ENCODE assay signal across 17 cellular contexts in the genomic region with DNA sequence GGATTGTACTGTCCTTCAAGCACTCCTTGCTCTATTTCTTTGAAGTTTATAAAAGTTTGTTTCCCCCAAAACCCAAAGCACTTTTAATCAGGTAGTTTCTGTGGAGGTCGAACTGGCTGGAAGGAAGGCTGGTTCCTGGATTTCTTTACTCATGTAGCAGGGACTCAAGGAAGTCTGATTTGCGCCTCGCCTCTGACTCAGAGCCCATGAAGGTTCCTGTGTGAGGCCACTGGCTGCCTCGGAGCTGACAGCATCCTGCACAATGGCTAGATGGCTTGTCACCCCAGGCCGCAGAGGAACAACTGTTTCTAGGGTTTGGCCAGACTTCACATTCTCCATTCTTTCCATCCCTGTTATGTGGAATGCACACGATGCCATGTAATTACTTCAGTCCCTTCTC. TPM values are rescaled to one million over a fixed set of nuclear protein-coding genes. Genes with fewer than 3 reads are reported as not detected.
A peak's percentile ranks its signal among the peaks of the same experiment; 100 is the strongest.
DNase-seq lines count a peak whose midpoint lies in the region; TF ChIP-seq lines count a peak whose summit lies in the region.
"Had no signal": no experiment of that assay in that cellular context is flagged by ENCODE, and none has a peak within 500 bp of the region (broad histone marks: within the 10 kb centered on the region; RNA-seq: fewer than 3 reads in every experiment).

No MANE protein-coding gene starts in this region.

- peak overlapping the region; percentile 81 for H3K27ac ChIP-seq in mesodermal cell (ENCODE audit: low read depth, low read length, severe bottlenecking)
- H3K27ac ChIP-seq: coronary artery, left lung had no signal

- no peak overlapping the region for H3K27ac Mint-ChIP-seq in glutamatergic neuron (ENCODE audit: unreplicated experiment)
- H3K27ac Mint-ChIP-seq: activated naive CD4-positive, alpha-beta T cell treated with anti-CD3 and anti-CD28 coated beads, Interleukin-2, amount 50 U/mL, for 24 hours had no signal

- 75 to 76% methylated on average over 5 of the region's 6 CpGs for WGBS in mesodermal cell (ENCODE audit: insufficient coverage in 2 of 2), 2 experiments

- TF ChIP-seq CTCF in glutamatergic neuron (IDR thresholded peaks at IDR 0.05; ENCODE audit: partially characterized antibody, unreplicated experiment) = no peak

- peaks cover 21% of the 10 kb centered on the region for H3K36me3 ChIP-seq in MG63
- peaks cover 22% of the 10 kb centered on the region for H3K36me3 ChIP-seq in mesodermal cell (ENCODE audit: control insufficient read depth, insufficient read depth, low read length)

- H3K4me1 Mint-ChIP-seq in glutamatergic neuron (ENCODE audit: low read depth, unreplicated experiment) = peaks cover 13% of the 10 kb centered on the region

- DNase-seq in A172 (ENCODE audit: low spot score) = peak; percentile 91
- peak; percentile 37 for DNase-seq in MG63
- DNase-seq in dedifferentiated amniotic fluid mesenchymal stem cell (ENCODE audit: extremely low spot score) = peak; percentile 68
- no peak for DNase-seq in activated T-cell treated with anti-CD3 and anti-CD28 coated beads for 4 hours
- no peak for DNase-seq in iPS-NIHi7 (ENCODE audit: extremely low spot score)
- DNase-seq in NOMO-1 treated with DMSO at 0.1 percent for 48 hours (lab: John Stamatoyannopoulos, UW; ENCODE audit: unreplicated experiment) = no peak
- no peak for DNase-seq in glutamatergic neuron
- DNase-seq: DMS 273 treated with DMSO at 0.1 percent for 48 hours; left lung; NCI-H1694; NCI-H69; nucleus accumbens; stimulated activated CD8-positive, alpha-beta memory T cell treated with anti-CD3 and anti-CD28 coated beads, Interleukin-4, amount 100 ng/mL, for 48 hours had no signal

- H3K36me3 Mint-ChIP-seq in glutamatergic neuron (ENCODE audit: unreplicated experiment) = no peaks in the 10 kb centered on the region

- H3K4me1 ChIP-seq in mesodermal cell (ENCODE audit: control insufficient read depth, insufficient read depth, low read length, poor library complexity, severe bottlenecking) = peaks cover 34% of the 10 kb centered on the region
- H3K4me1 ChIP-seq: left lung had no signal

- H3K4me3 Mint-ChIP-seq in glutamatergic neuron (ENCODE audit: unreplicated experiment) = no peak overlapping the region
- H3K4me3 Mint-ChIP-seq: activated naive CD4-positive, alpha-beta T cell treated with anti-CD3 and anti-CD28 coated beads, Interleukin-2, amount 50 U/mL, for 24 hours had no signal

- no peaks in the 10 kb centered on the region for H3K27me3 ChIP-seq in MG63
- H3K27me3 ChIP-seq: left lung had no signal

- H3K4me3 ChIP-seq in MG63 = no peak overlapping the region
- H3K4me3 ChIP-seq in mesodermal cell (ENCODE audit: extremely low read depth, insufficient read depth, low read length, poor library complexity, severe bottlenecking) = no peak overlapping the region
- H3K4me3 ChIP-seq: coronary artery, left lung had no signal

- H3K9me3 ChIP-seq in MG63 = no peaks in the 10 kb centered on the region
- H3K9me3 ChIP-seq in mesodermal cell (ENCODE audit: control insufficient read depth, low read length) = no peaks in the 10 kb centered on the region
- H3K9me3 ChIP-seq: left lung had no signal

- peaks cover 6% of the 10 kb centered on the region for H3K9me3 Mint-ChIP-seq in glutamatergic neuron (ENCODE audit: unreplicated experiment)
- H3K9me3 Mint-ChIP-seq: activated naive CD4-positive, alpha-beta T cell treated with anti-CD3 and anti-CD28 coated beads, Interleukin-2, amount 50 U/mL, for 24 hours had no signal

- H3K27me3 Mint-ChIP-seq in glutamatergic neuron (ENCODE audit: unreplicated experiment) = peaks cover 6% of the 10 kb centered on the region
- H3K27me3 Mint-ChIP-seq: activated naive CD4-positive, alpha-beta T cell treated with anti-CD3 and anti-CD28 coated beads, Interleukin-2, amount 50 U/mL, for 24 hours had no signal

RNA-seq across cellular contexts. Expression of a gene that starts 39.2 kb away (rescaled TPM):
- not detected in 2 replicates for total RNA-seq in A172 (2014; rRNA removed; shearing (Covaris generic))
- not detected in 2 replicates for total RNA-seq in MG63 (2014; rRNA removed; shearing (Covaris generic); ENCODE audit: low replicate concordance)
- not detected for polyA plus RNA-seq in mesodermal cell (2013, experiment 1 of 2)
- polyA plus RNA-seq in mesodermal cell (2013, experiment 2 of 2) = not detected
- total RNA-seq in glutamatergic neuron (ENCODE audit: unreplicated experiment) = not detected
- total RNA-seq: left lung, ureter had no signal

RNA-seq across cellular contexts. Expression of a gene that starts 41.0 kb away (rescaled TPM):
- total RNA-seq in A172 (2014; rRNA removed; shearing (Covaris generic)) = 89.0 and 105 TPM in 2 replicates
- total RNA-seq in MG63 (2014; rRNA removed; shearing (Covaris generic); ENCODE audit: low replicate concordance) = 55.5 and 59.8 TPM in 2 replicates
- 34.9 TPM for polyA plus RNA-seq in mesodermal cell (2013, experiment 1 of 2)
- polyA plus RNA-seq in mesodermal cell (2013, experiment 2 of 2) = 30.3 TPM
- total RNA-seq in glutamatergic neuron (ENCODE audit: unreplicated experiment) = 34.0 TPM

RNA-seq across cellular contexts. Expression of a gene that starts 41.2 kb away (rescaled TPM):
- 42.8 and 49.1 TPM in 2 replicates for total RNA-seq in A172 (2014; rRNA removed; shearing (Covaris generic))
- total RNA-seq in MG63 (2014; rRNA removed; shearing (Covaris generic); ENCODE audit: low replicate concordance) = 40.2 and 63.4 TPM in 2 replicates
- 12.1 TPM for polyA plus RNA-seq in mesodermal cell (2013, experiment 1 of 2)
- polyA plus RNA-seq in mesodermal cell (2013, experiment 2 of 2) = 12.1 TPM
- total RNA-seq in glutamatergic neuron (ENCODE audit: unreplicated experiment) = 26.6 TPM

Comparison
In these comparisons a context has a peak if more than half of its experiments do, and no peak if none do; other contexts are left out.
1. DNase-seq: peak in A172 (single experiment), MG63 (single experiment) and dedifferentiated amniotic fluid mesenchymal stem cell (single experiment); none in activated T-cell treated with anti-CD3 and anti-CD28 coated beads for 4 hours (single experiment), iPS-NIHi7 (single experiment), NOMO-1 treated with DMSO at 0.1 percent for 48 hours (single experiment) and glutamatergic neuron (single experiment).